In the genomic region with DNA sequence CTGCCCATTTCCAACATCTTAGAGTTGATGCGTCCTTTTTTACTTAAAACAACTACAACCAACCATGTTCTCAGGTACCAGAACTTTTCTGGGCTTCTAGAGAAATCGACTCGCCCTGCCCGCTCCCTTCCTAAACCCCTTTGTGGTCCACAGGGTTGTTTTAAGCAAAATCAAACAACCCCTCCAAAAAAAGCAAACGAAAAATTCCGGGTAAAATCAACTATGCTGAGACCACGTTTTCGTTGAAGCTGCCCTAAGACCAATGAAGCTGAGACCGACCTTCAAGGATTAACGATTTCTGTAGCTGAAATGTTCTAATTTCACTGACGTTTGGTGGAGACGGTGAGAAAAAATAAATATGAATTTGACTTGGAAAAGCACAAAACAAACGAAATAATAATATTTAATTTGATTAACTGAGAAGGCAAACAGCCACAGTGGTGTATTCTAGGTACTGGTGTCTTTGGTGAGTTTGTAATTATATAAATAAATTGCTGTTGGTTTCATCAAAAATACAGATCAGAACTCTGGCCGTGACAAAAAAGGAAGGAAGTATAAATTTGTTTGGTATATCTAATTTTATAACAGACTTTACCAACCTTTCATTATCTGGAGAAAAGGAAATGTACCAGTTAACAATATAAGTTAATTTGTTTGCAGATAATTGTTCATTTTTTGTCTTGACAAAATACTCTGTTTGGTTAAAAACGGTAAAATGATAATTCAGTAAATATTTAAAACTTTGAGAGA, we compare ENCODE assay signal across 8 cellular contexts. TPM values are rescaled to one million over a fixed set of nuclear protein-coding genes. Genes with fewer than 3 reads are reported as not detected.
DNase-seq lines count a peak whose midpoint lies in the region; ATAC-seq and TF ChIP-seq lines count a peak whose summit lies in the region.

No MANE protein-coding gene starts in this region.

- H3K36me3 Mint-ChIP-seq in IgD-negative memory B cell: peaks cover 2% of the 10 kb centered on the region
- peaks cover 0 to 19% (median 9%) of the 10 kb centered on the region in 3 donors for H3K36me3 Mint-ChIP-seq in naive thymus-derived CD8-positive, alpha-beta T cell

- no peak for TF ChIP-seq POLR2A in erythroblast (IDR thresholded peaks at IDR 0.05; ENCODE audit: low read length)

- peak overlapping the region; percentile 92 to 98 (median 95) for H3K27ac Mint-ChIP-seq in IgD-negative memory B cell
- H3K27ac Mint-ChIP-seq in naive thymus-derived CD8-positive, alpha-beta T cell: peak overlapping the region in 3 of 10 donors; percentile 37 to 59 (median 40)

- H3K4me3 ChIP-seq in astrocyte of the spinal cord (ENCODE audit: low read depth, low read length): peak overlapping the region; percentile 62

- peak overlapping the region; percentile 63 to 91 (median 88) for H3K4me3 Mint-ChIP-seq in IgD-negative memory B cell
- H3K4me3 Mint-ChIP-seq in naive thymus-derived CD8-positive, alpha-beta T cell: peak overlapping the region; percentile 16 to 58 (median 48)

- no peak for ATAC-seq in naive thymus-derived CD8-positive, alpha-beta T cell
- no peak for ATAC-seq in GM21825 (IDR thresholded peaks at IDR 0.05; ENCODE audit: unreplicated experiment)

- DNase-seq in DMS79 (lab: John Stamatoyannopoulos, UW) (peak; percentile 9), astrocyte of the spinal cord (ENCODE audit: low read depth, low spot score) (peak; percentile 59), erythroblast (lab: John Stamatoyannopoulos, UW) (no peak), NCI-H187 treated with DMSO at 0.1 percent for 48 hours (lab: John Stamatoyannopoulos, UW) (no peak)
- peak in 2 of 10 donors; percentile 14 to 41 for DNase-seq in naive thymus-derived CD8-positive, alpha-beta T cell
- DNase-seq in activated CD4-positive, CD25-positive, alpha-beta regulatory T cell treated with anti-CD3 and anti-CD28 coated beads, Interleukin-2, amount 50 U/mL, for 72 hours: no peak

- H3K9me3 Mint-ChIP-seq in IgD-negative memory B cell: peaks cover 0 to 6% (median 1%) of the 10 kb centered on the region in 3 donors
- H3K9me3 Mint-ChIP-seq in naive thymus-derived CD8-positive, alpha-beta T cell: peaks cover 0 to 19% (median 3%) of the 10 kb centered on the region in 9 donors

- POLR2A ChIA-PET in naive thymus-derived CD8-positive, alpha-beta T cell (lab: Charles Lee): no interaction called here

- H3K4me1 Mint-ChIP-seq in IgD-negative memory B cell: peaks cover 9 to 24% (median 16%) of the 10 kb centered on the region in 3 donors
- H3K4me1 Mint-ChIP-seq in naive thymus-derived CD8-positive, alpha-beta T cell: peaks cover 15 to 30% (median 24%) of the 10 kb centered on the region in 4 donors

- no peak for TF ChIP-seq CTCF in astrocyte of the spinal cord (IDR thresholded peaks at IDR 0.05; ENCODE audit: low read depth, low read length)

- peaks cover 55% of the 10 kb centered on the region for H3K27me3 Mint-ChIP-seq in IgD-negative memory B cell
- H3K27me3 Mint-ChIP-seq in naive thymus-derived CD8-positive, alpha-beta T cell: peaks cover 31 to 72% (median 55%) of the 10 kb centered on the region in 5 donors

- in situ Hi-C loops in astrocyte of the spinal cord (cut with HindIII; ENCODE audit: low sequenced_read_pairs): no loop called here

RNA-seq across cellular contexts. Expression of a gene that starts 4.7 kb away (rescaled TPM):
- 5.4 TPM for polyA plus RNA-seq in IgD-negative memory B cell
- not detected for total RNA-seq in naive thymus-derived CD8-positive, alpha-beta T cell
- polyA plus RNA-seq in naive thymus-derived CD8-positive, alpha-beta T cell: under 1 TPM in 2 of 3 donors, not detected in 1; 0.09 to 0.64 TPM

RNA-seq across cellular contexts. Expression of a gene that starts 56.8 kb away (rescaled TPM):
- 44.0 TPM for polyA plus RNA-seq in IgD-negative memory B cell
- total RNA-seq in naive thymus-derived CD8-positive, alpha-beta T cell: 100 to 1,000 TPM; 155 to 157 TPM
- polyA plus RNA-seq in naive thymus-derived CD8-positive, alpha-beta T cell: 10 to 100 TPM; 33.7 to 57.7 (median 54.7) TPM

Comparison
In these comparisons a context has a peak if more than half of its experiments do, and no peak if none do; other contexts are left out.
1. DNase-seq: peak in DMS79 (single experiment) and astrocyte of the spinal cord (single experiment); none in erythroblast (0 of 2), activated CD4-positive, CD25-positive, alpha-beta regulatory T cell treated with anti-CD3 and anti-CD28 coated beads, Interleukin-2, amount 50 U/mL, for 72 hours (single experiment) and NCI-H187 treated with DMSO at 0.1 percent for 48 hours (single experiment).